ENCODE assay signal across 1 cellular context in the genomic region with DNA sequence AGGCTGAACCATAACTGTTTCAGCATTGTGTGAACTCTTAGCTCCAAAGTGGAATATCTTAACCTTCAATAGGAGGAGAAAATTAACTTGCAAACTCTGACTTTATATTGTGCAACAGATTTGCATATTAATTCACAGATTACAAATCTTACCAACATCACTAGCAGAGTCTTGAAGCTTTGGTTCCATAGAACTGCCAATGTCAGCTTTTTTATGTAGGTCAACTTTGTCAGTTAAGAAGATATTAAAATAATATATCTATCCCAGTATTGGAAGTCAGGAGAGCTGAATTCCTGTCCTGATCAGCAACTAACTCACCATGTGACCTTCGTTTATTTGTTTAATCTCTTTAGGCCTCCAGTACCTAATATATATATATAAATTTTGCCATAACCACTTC.
TF ChIP-seq lines count a peak whose summit lies in the region.

No MANE protein-coding gene starts in this region.

TF ChIP-seq in HepG2, 621 proteins besides CTCF, POLR2A, EP300 and RAD21 (continued from another document):
- TF ChIP-seq ZNF18 (CRISPR knock-in tag; IDR thresholded peaks at IDR 0.05; ENCODE audit: insufficient replicate concordance) (no peak), CEBPB (IDR thresholded peaks at IDR 0.05; ENCODE audit: borderline replicate concordance, low read depth, low read length) (peak; percentile 35; the same call in 1 of the 2 replicates)
TF ChIP-seq in HepG2: peak in this region for 3.
